Comparison of ENCODE assay signal across 8 cellular contexts in the genomic region with DNA sequence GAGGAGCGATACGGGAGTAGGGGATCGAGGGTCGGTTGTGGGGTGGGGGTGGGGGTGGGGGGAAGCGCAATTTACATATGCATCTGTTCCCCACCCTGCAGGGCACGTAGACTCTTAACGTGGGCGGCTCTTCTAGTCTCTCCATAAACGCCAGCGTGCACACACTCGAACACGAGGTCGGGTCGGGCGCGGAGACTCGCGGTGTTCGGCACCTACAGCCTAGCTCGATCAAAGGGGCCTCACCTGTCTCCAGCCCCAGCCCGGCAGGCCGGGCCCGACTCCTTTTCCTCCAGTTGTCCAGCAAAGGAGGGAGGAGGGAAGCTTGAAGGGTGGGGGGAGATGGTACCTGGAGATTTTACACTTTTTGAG. TPM values are rescaled to one million over a fixed set of nuclear protein-coding genes. Genes with fewer than 3 reads are reported as not detected.
A peak's percentile ranks its signal among the peaks of the same experiment; 100 is the strongest.
DNase-seq lines count a peak whose midpoint lies in the region; ATAC-seq, FAIRE-seq and TF ChIP-seq lines count a peak whose summit lies in the region.

No MANE protein-coding gene starts in this region.

- peak overlapping the region; percentile 72 to 88 (median 82) for H3K9ac ChIP-seq in H1 (replicated peaks in 1 of 4; ENCODE audit: extremely low read depth in 1 of 4, low read depth in 3 of 4, low read length in 3 of 4)

- H3K18ac ChIP-seq in H1 (ENCODE audit: extremely low read depth, low read length): peak overlapping the region; percentile 80

- H3K27ac ChIP-seq in H1 (ENCODE audit: low read depth, low read length): peak overlapping the region; percentile 93

- H3K4me1 Mint-ChIP-seq in mesothelial cell of epicardium: peaks cover 30% of the 10 kb centered on the region
- H3K4me1 Mint-ChIP-seq in stimulated activated naive CD8-positive, alpha-beta T cell treated with anti-CD3 and anti-CD28 coated beads, Interleukin-15, amount 100 ng/mL, for 72 hours: peaks cover 30% of the 10 kb centered on the region

- no peak for TF ChIP-seq RAD21 in H1 (IDR thresholded peaks at IDR 0.05 in 1 of 2, conservative IDR thresholded peaks at IDR 0.05 in 1 of 2; ENCODE audit: low read depth in 2 of 2, low read length in 2 of 2)

- H4K20me1 ChIP-seq in H1 (replicated peaks in 1 of 2; ENCODE audit: control insufficient read depth in 1 of 2, insufficient read depth in 2 of 2, low read length in 2 of 2): peaks cover 2% of the 10 kb centered on the region in 2 experiments

- CTCF ChIA-PET in H1 (lab: Charles Lee; ENCODE audit: partially characterized antibody): interaction anchor here (1.0 to 2.5 kb wide), 3 partner anchors 9 to 21 kb away, joined by 3 to 13 read pairs (median 3); a partner anchor contains a TSS

- peak overlapping the region; percentile 60 to 85 for H3K4me2 ChIP-seq in H1 (ENCODE audit: insufficient read depth in 1 of 2, low read depth in 2 of 2, low read length in 2 of 2)

- no peaks in the 10 kb centered on the region for H3K27me3 ChIP-seq in H1 (replicated peaks in 1 of 4; ENCODE audit: control insufficient read depth in 3 of 4, extremely low read depth in 1 of 4, insufficient read depth in 3 of 4, low read length in 3 of 4)

- H3K23me2 ChIP-seq in H1 (ENCODE audit: low read depth, low read length): peaks cover 3% of the 10 kb centered on the region

- no peak; a peak in 1 of 3 replicates for TF ChIP-seq POLR2A in H1 (IDR thresholded peaks at IDR 0.05; ENCODE audit: control extremely low read depth in 1 of 2, low read depth in 2 of 2, low read length in 2 of 2)

- ATAC-seq in HG02623 (IDR thresholded peaks at IDR 0.05; ENCODE audit: unreplicated experiment): peak; percentile 38
- ATAC-seq in stimulated activated naive CD8-positive, alpha-beta T cell treated with anti-CD3 and anti-CD28 coated beads, Interleukin-15, amount 100 ng/mL, for 72 hours: peak; percentile 61

- no peaks in the 10 kb centered on the region for H3K9me3 ChIP-seq in H1 (ENCODE audit: insufficient read depth in 2 of 2, low read depth in 1 of 2, low read length in 1 of 2)

- POLR2A ChIA-PET in H1 (lab: Charles Lee; ENCODE audit: partially characterized antibody): interaction anchor here (0.7 to 2.6 kb wide), 7 partner anchors 10 to 42 kb away, joined by 3 to 30 read pairs (median 10); a partner anchor contains a TSS

- peak overlapping the region; percentile 87; the same call in 1 of the 2 replicates for H4K8ac ChIP-seq in H1 (ENCODE audit: extremely low read depth, insufficient read depth, low read length)

- 1% methylated on average over 17 of the region's 23 CpGs; no CpG with 5 or more reads in 1 of the 2 experiments for WGBS in H1 (ENCODE audit: extremely low coverage in 1 of 2, insufficient coverage in 1 of 2, insufficient read length in 1 of 2, insufficient replicate concordance in 2 of 2, low coverage in 1 of 2, low lambda C conversion rate in 2 of 2, missing lambda C conversion rate in 1 of 2), 2 experiments

- H3K4me3 Mint-ChIP-seq in mesothelial cell of epicardium: peak overlapping the region; percentile 83
- H3K4me3 Mint-ChIP-seq in stimulated activated naive CD8-positive, alpha-beta T cell treated with anti-CD3 and anti-CD28 coated beads, Interleukin-15, amount 100 ng/mL, for 72 hours: peak overlapping the region; percentile 92 to 94

- no peak overlapping the region for H2BK15ac ChIP-seq in H1 (ENCODE audit: low read length)

- peak overlapping the region; percentile 34 for H3K56ac ChIP-seq in H1 (replicated peaks; ENCODE audit: insufficient read length, low read depth, low read length)

- no peaks in the 10 kb centered on the region for H3K4me1 ChIP-seq in H1 (replicated peaks in 1 of 4; ENCODE audit: control insufficient read depth in 3 of 4, insufficient read depth in 4 of 4, low read length in 3 of 4)

- H2AK5ac ChIP-seq in H1 (ENCODE audit: low read depth, low read length): no peak overlapping the region

- DNase-seq in NCI-H2171 treated with DMSO at 0.1 percent for 48 hours (lab: John Stamatoyannopoulos, UW) (peak; percentile 32), NCI-H2171 (lab: John Stamatoyannopoulos, UW) (no peak), NCI-H1092 treated with DMSO at 0.1 percent for 48 hours (lab: John Stamatoyannopoulos, UW) (peak; percentile 38), H1 (ENCODE audit: low read depth in 1 of 2, low spot score in 2 of 2) (peak in 1 of 2 experiments; percentile 63), mesothelial cell of epicardium (ENCODE audit: low spot score in 2 of 2, unreplicated experiment in 2 of 2) (peak in 1 of 2 experiments; percentile 53)
- DNase-seq in activated CD4-positive, alpha-beta T cell treated with anti-CD3 and anti-CD28 coated beads, Interleukin-2, amount 50 U/mL, for 48 hours: peak; percentile 52 to 57
- DNase-seq in stimulated activated naive CD8-positive, alpha-beta T cell treated with anti-CD3 and anti-CD28 coated beads, Interleukin-15, amount 100 ng/mL, for 72 hours: peak; percentile 44 to 47

- H3K23ac ChIP-seq in H1 (ENCODE audit: insufficient read length): no peak overlapping the region

- no peak overlapping the region for H2AFZ ChIP-seq in H1 (ENCODE audit: low read length)

- no peak overlapping the region for H4K91ac ChIP-seq in H1 (replicated peaks; ENCODE audit: insufficient read length, low read length)

- FAIRE-seq in H1 (lab: Jason Lieb, UNC): no peak

- H2BK5ac ChIP-seq in H1 (ENCODE audit: low read depth, low read length): peak overlapping the region; percentile 55

- H3K79me1 ChIP-seq in H1 (ENCODE audit: low read depth, low read length): no peaks in the 10 kb centered on the region

- H3K4ac ChIP-seq in H1 (replicated peaks; ENCODE audit: insufficient read length, low read depth, low read length): peak overlapping the region; percentile 17

- peaks cover 7 to 54% of the 10 kb centered on the region in 2 experiments for H3K79me2 ChIP-seq in H1 (ENCODE audit: control insufficient read depth in 1 of 2, insufficient read depth in 2 of 2, low read length in 2 of 2)

- no peak for TF ChIP-seq CTCF in H1 (IDR thresholded peaks at IDR 0.05; ENCODE audit: control extremely low read depth in 1 of 3, insufficient read depth in 1 of 3, low read depth in 1 of 3, low read length in 3 of 3)
- no peak for TF ChIP-seq CTCF in mesothelial cell of epicardium (IDR thresholded peaks at IDR 0.05; ENCODE audit: unreplicated experiment)

- peak overlapping the region; percentile 73 to 100 (median 98) for H3K4me3 ChIP-seq in H1 (ENCODE audit: extremely low read depth in 1 of 4, insufficient read depth in 2 of 4, low read depth in 3 of 4, low read length in 4 of 4)

- H3K14ac ChIP-seq in H1 (ENCODE audit: insufficient read length): no peak overlapping the region

- H3K36me3 ChIP-seq in H1 (ENCODE audit: control insufficient read depth in 2 of 4, insufficient read depth in 4 of 4, low read length in 3 of 4): peaks cover 0 to 37% (median 8%) of the 10 kb centered on the region in 4 experiments; a peak in 7 of 8 replicates

- H3K27me3 Mint-ChIP-seq in mesothelial cell of epicardium (ENCODE audit: low read depth): peaks cover 22% of the 10 kb centered on the region
- H3K27me3 Mint-ChIP-seq in stimulated activated naive CD8-positive, alpha-beta T cell treated with anti-CD3 and anti-CD28 coated beads, Interleukin-15, amount 100 ng/mL, for 72 hours: no peaks in the 10 kb centered on the region

- no peak overlapping the region for H2BK120ac ChIP-seq in H1 (replicated peaks; ENCODE audit: low read depth, low read length)

- H3K36me3 Mint-ChIP-seq in mesothelial cell of epicardium: no peaks in the 10 kb centered on the region

- peak overlapping the region; percentile 60 for H4K5ac ChIP-seq in H1 (ENCODE audit: insufficient read length, low read depth, low read length)

- peak overlapping the region; percentile 97 for H3K27ac Mint-ChIP-seq in mesothelial cell of epicardium
- peak overlapping the region; percentile 92 to 98 for H3K27ac Mint-ChIP-seq in stimulated activated naive CD8-positive, alpha-beta T cell treated with anti-CD3 and anti-CD28 coated beads, Interleukin-15, amount 100 ng/mL, for 72 hours

- H3K9me3 Mint-ChIP-seq in mesothelial cell of epicardium: no peaks in the 10 kb centered on the region
- H3K9me3 Mint-ChIP-seq in stimulated activated naive CD8-positive, alpha-beta T cell treated with anti-CD3 and anti-CD28 coated beads, Interleukin-15, amount 100 ng/mL, for 72 hours: no peaks in the 10 kb centered on the region

- TF ChIP-seq EP300 in H1 (IDR thresholded peaks at IDR 0.05; ENCODE audit: borderline replicate concordance in 1 of 2, low read depth in 2 of 2, low read length in 2 of 2): no peak

- H2BK20ac ChIP-seq in H1 (ENCODE audit: low read length): no peak overlapping the region

- no peak overlapping the region for H2BK12ac ChIP-seq in H1 (ENCODE audit: low read depth, low read length)

TF ChIP-seq in H1, 55 proteins besides CTCF, POLR2A, EP300 and RAD21 (continues in another document):
- TF ChIP-seq PHF8 (conservative IDR thresholded peaks at IDR 0.05; ENCODE audit: low read depth, low read length) (no peak), GABPA (IDR thresholded peaks at IDR 0.05; ENCODE audit: borderline replicate concordance, insufficient read depth, low read length) (no peak), KDM4A (IDR thresholded peaks at IDR 0.05; ENCODE audit: low read depth, low read length, severe bottlenecking) (no peak)

RNA-seq across cellular contexts. Expression of a gene that starts 0.5 kb away (rescaled TPM):
- 95.4 and 95.8 TPM in 2 replicates for total RNA-seq in H1 (2021; fragmentation: NEBNext Ultra II Directional; extraction: Animal tissue kit (Norgen Biotek cat#: 25700))
- 60.3 and 76.1 TPM in 2 replicates for polyA plus RNA-seq in H1 (2011; rRNA removed)
- 86.5 TPM for polyA plus RNA-seq in H1 (2011; cell fraction: cytosol; rRNA removed)
- polyA plus RNA-seq in H1 (2011; cell fraction: nucleus; rRNA removed): 68.4 TPM
- 69.5 to 131 TPM (median 77.0 TPM) in 4 replicates for polyA plus RNA-seq in H1 (2012, experiment 1 of 2)
- polyA plus RNA-seq in H1 (2012, experiment 2 of 2): 52.8 TPM
- polyA plus RNA-seq in H1 (2013, experiment 1 of 2): 148 TPM
- 154 TPM for polyA plus RNA-seq in H1 (2013, experiment 2 of 2)
- 20.7 and 22.3 TPM in 2 replicates for polyA minus RNA-seq in H1 (2011; rRNA and poly(A)+ RNA removed)
- polyA minus RNA-seq in H1 (2011; cell fraction: cytosol; rRNA and poly(A)+ RNA removed): 60.8 TPM
- 53.6 TPM for polyA minus RNA-seq in H1 (2011; cell fraction: nucleus; rRNA and poly(A)+ RNA removed)
- total RNA-seq in mesothelial cell of epicardium: 32.3 to 33.7 TPM (median 33.2 TPM) in 3 replicates

RNA-seq across cellular contexts. Expression of a gene that starts 17.8 kb away (rescaled TPM):
- 12.0 and 12.7 TPM in 2 replicates for total RNA-seq in H1 (2021; fragmentation: NEBNext Ultra II Directional; extraction: Animal tissue kit (Norgen Biotek cat#: 25700))
- polyA plus RNA-seq in H1 (2011; rRNA removed): 2.7 and 6.2 TPM in 2 replicates
- polyA plus RNA-seq in H1 (2011; cell fraction: cytosol; rRNA removed): 5.5 TPM
- polyA plus RNA-seq in H1 (2011; cell fraction: nucleus; rRNA removed): 4.8 TPM
- 10.8 to 13.0 TPM (median 11.8 TPM) in 4 replicates for polyA plus RNA-seq in H1 (2012, experiment 1 of 2)
- polyA plus RNA-seq in H1 (2012, experiment 2 of 2): 0.98 TPM
- 2.8 TPM for polyA plus RNA-seq in H1 (2013, experiment 1 of 2)
- polyA plus RNA-seq in H1 (2013, experiment 2 of 2): 2.4 TPM
- polyA minus RNA-seq in H1 (2011; rRNA and poly(A)+ RNA removed): 17.9 and 30.0 TPM in 2 replicates
- 8.4 TPM for polyA minus RNA-seq in H1 (2011; cell fraction: cytosol; rRNA and poly(A)+ RNA removed)
- polyA minus RNA-seq in H1 (2011; cell fraction: nucleus; rRNA and poly(A)+ RNA removed): 37.3 TPM
- total RNA-seq in mesothelial cell of epicardium: 17.4 to 19.3 TPM (median 18.0 TPM) in 3 replicates
